Comparison of ENCODE assay signal across 7 cellular contexts in genomic region chr1:25337483-25338187, GRCh38. TPM values are rescaled to one million over a fixed set of nuclear protein-coding genes. Genes with fewer than 3 reads are reported as not detected.
DNase-seq lines count a peak whose midpoint lies in the region; ATAC-seq, FAIRE-seq and TF ChIP-seq lines count a peak whose summit lies in the region.
"Not testable (repeated sequence)": the region's sequence is repeated elsewhere in the genome, so short reads cannot be mapped to it uniquely, and the experiment has no call there.

No MANE protein-coding gene starts in this region.

- not testable (repeated sequence) for H4K20me1 ChIP-seq in Karpas-422 (ENCODE audit: insufficient read depth, low read depth, low read length); keratinocyte (ENCODE audit: control insufficient read depth, extremely low read depth, insufficient read depth, low read length)

- H3K36me3 Mint-ChIP-seq in activated CD8-positive, alpha-beta T cell treated with anti-CD3 and anti-CD28 coated beads for 36 hours (ENCODE audit: low read depth) = peaks cover 17% of the 10 kb centered on the region

- not testable (repeated sequence) for H3K9me2 ChIP-seq in Karpas-422 (replicated peaks; ENCODE audit: insufficient read depth, low read length)

- not testable (repeated sequence) for H2AFZ ChIP-seq in Karpas-422 (ENCODE audit: low read length)
- H2AFZ ChIP-seq in keratinocyte (ENCODE audit: control insufficient read depth, low read length) = peak overlapping the region; percentile 70

- H3K79me2 ChIP-seq in Karpas-422 (ENCODE audit: low read length) (peaks cover 53% of the 10 kb centered on the region), keratinocyte (ENCODE audit: control insufficient read depth, insufficient read depth, low read length) (peaks cover 43% of the 10 kb centered on the region)

- H3K27ac Mint-ChIP-seq in activated CD8-positive, alpha-beta T cell treated with anti-CD3 and anti-CD28 coated beads for 36 hours = peak overlapping the region; percentile 96

- not testable (repeated sequence) for FAIRE-seq in keratinocyte (lab: Jason Lieb, UNC)

- not testable (repeated sequence) for H3K9me3 ChIP-seq in Karpas-422 (ENCODE audit: low read length); keratinocyte (ENCODE audit: control insufficient read depth, low read depth, low read length)

- H3K4me3 ChIP-seq in Karpas-422 (ENCODE audit: low read length) = peak overlapping the region; percentile 96
- H3K4me3 ChIP-seq in keratinocyte (ENCODE audit: control insufficient read depth in 2 of 3, extremely low read depth in 1 of 3, insufficient read depth in 2 of 3, low read depth in 1 of 3, low read length in 3 of 3) = peak overlapping the region; percentile 44 to 99 (median 89)
- peak overlapping the region; percentile 90 for H3K4me3 ChIP-seq in retinal pigment epithelial cell (ENCODE audit: low read length)

- H3K27me3 Mint-ChIP-seq in activated CD8-positive, alpha-beta T cell treated with anti-CD3 and anti-CD28 coated beads for 36 hours = not testable (repeated sequence)

- H3K9me3 Mint-ChIP-seq in activated CD8-positive, alpha-beta T cell treated with anti-CD3 and anti-CD28 coated beads for 36 hours = not testable (repeated sequence)

- peak overlapping the region; percentile 93 for H3K4me3 Mint-ChIP-seq in activated CD8-positive, alpha-beta T cell treated with anti-CD3 and anti-CD28 coated beads for 36 hours

- intact Hi-C loops in activated CD8-positive, alpha-beta T cell treated with anti-CD3 and anti-CD28 coated beads for 36 hours (cut with micrococcal nuclease) = loop anchor here (5.0 kb wide), 1 partner anchor 90 kb away; the partner anchor contains the start of gene RSRP1

- peak overlapping the region; percentile 86 for H3K4me2 ChIP-seq in Karpas-422 (ENCODE audit: low read depth, low read length, poor library complexity, severe bottlenecking)
- H3K4me2 ChIP-seq in keratinocyte (ENCODE audit: control insufficient read depth, extremely low read depth, insufficient read depth, low read depth, low read length) = not testable (repeated sequence)

- CTCF ChIA-PET in activated CD8-positive, alpha-beta T cell treated with anti-CD3 and anti-CD28 coated beads for 36 hours (lab: Charles Lee) = not testable (repeated sequence)

- H3K9me1 ChIP-seq in keratinocyte (ENCODE audit: control insufficient read depth, extremely low read depth, insufficient read depth, low read length) = not testable (repeated sequence)

- H3K9ac ChIP-seq in Karpas-422 (ENCODE audit: low read length) (peak overlapping the region; percentile 61), keratinocyte (ENCODE audit: control insufficient read depth, extremely low read depth, insufficient read depth, low read length) (peak overlapping the region; percentile 96)

- not testable (repeated sequence) for DNase-seq in Karpas-422; activated CD8-positive, alpha-beta T cell treated with anti-CD3 and anti-CD28 coated beads for 36 hours; keratinocyte (ENCODE audit: low read depth, low spot score); retinal pigment epithelial cell (ENCODE audit: low read depth)

- H3K4me1 ChIP-seq in Karpas-422 (ENCODE audit: low read length) = peaks cover 18% of the 10 kb centered on the region
- H3K4me1 ChIP-seq in keratinocyte (ENCODE audit: control insufficient read depth, extremely low read depth, insufficient read depth, low read length) = not testable (repeated sequence)

- ATAC-seq in GM18907 (IDR thresholded peaks at IDR 0.05; ENCODE audit: unreplicated experiment) (peak; percentile 43), HG02759 (IDR thresholded peaks at IDR 0.05; ENCODE audit: unreplicated experiment) (peak; percentile 41)
- ATAC-seq in activated CD8-positive, alpha-beta T cell treated with anti-CD3 and anti-CD28 coated beads for 36 hours = peak; percentile 53

- peaks cover 15% of the 10 kb centered on the region; the same call in 1 of the 2 replicates for H3K36me3 ChIP-seq in Karpas-422 (ENCODE audit: insufficient read depth, low read length)
- not testable (repeated sequence) for H3K36me3 ChIP-seq in keratinocyte (ENCODE audit: control insufficient read depth in 2 of 2, extremely low read depth in 1 of 2, insufficient read depth in 2 of 2, low read length in 2 of 2)

- dilution Hi-C loops in keratinocyte (cut with MboI; ENCODE audit: extremely low pct_ligation_motif_present, low sequenced_read_pairs) = not testable (repeated sequence)

- POLR2A ChIA-PET in activated CD8-positive, alpha-beta T cell treated with anti-CD3 and anti-CD28 coated beads for 36 hours (lab: Charles Lee) = interaction anchor here (0.7 kb wide), 1 partner anchor 91 kb away, joined by 3 read pairs; no protein-coding TSS in a partner anchor

- H3K4me1 Mint-ChIP-seq in activated CD8-positive, alpha-beta T cell treated with anti-CD3 and anti-CD28 coated beads for 36 hours (ENCODE audit: low read depth) = peaks cover 36% of the 10 kb centered on the region

- H3K27ac ChIP-seq in Karpas-422 (ENCODE audit: low read length) (peak overlapping the region; percentile 87; the same call in 1 of the 2 replicates), cingulate gyrus (ENCODE audit: low read depth, low read length) (peak overlapping the region; percentile 69), keratinocyte (ENCODE audit: control insufficient read depth, insufficient read depth, low read length) (peak overlapping the region; percentile 91)

- TF ChIP-seq CTCF in activated CD8-positive, alpha-beta T cell treated with anti-CD3 and anti-CD28 coated beads for 36 hours (IDR thresholded peaks at IDR 0.05); keratinocyte (optimal IDR thresholded peaks at IDR 0.05 in 1 of 3, IDR thresholded peaks at IDR 0.05 in 1 of 3, conservative IDR thresholded peaks at IDR 0.05 in 1 of 3; ENCODE audit: extremely low read depth in 1 of 3, insufficient read depth in 2 of 3, low read length in 3 of 3); retinal pigment epithelial cell (conservative IDR thresholded peaks at IDR 0.05; ENCODE audit: low read depth, low read length): not testable (repeated sequence)

- H3K27me3 ChIP-seq in Karpas-422 (ENCODE audit: low read length); keratinocyte (ENCODE audit: control insufficient read depth, extremely low read depth, insufficient read depth, low read length): not testable (repeated sequence)

RNA-seq across cellular contexts. Expression of gene TMEM50A, which starts 0.5 kb away (rescaled TPM):
- 94.0 and 129 TPM in 2 replicates for total RNA-seq in Karpas-422 (2014; rRNA removed; shearing (Covaris generic); ENCODE audit: low replicate concordance)
- 10 to 100 TPM; 88.5 to 89.3 TPM for total RNA-seq in activated CD8-positive, alpha-beta T cell treated with anti-CD3 and anti-CD28 coated beads for 36 hours
- polyA plus RNA-seq in keratinocyte = 113 to 166 TPM (median 114 TPM) in 3 replicates
- polyA plus RNA-seq in keratinocyte (2011; ENCODE audit: low read depth) = 46.0 TPM
- 110 and 176 TPM in 2 replicates for polyA plus RNA-seq in keratinocyte (2011; cell fraction: cytosol; rRNA removed)
- 86.9 and 148 TPM in 2 replicates for polyA plus RNA-seq in keratinocyte (2011; cell fraction: nucleus; rRNA removed)
- polyA plus RNA-seq in keratinocyte (2012; ENCODE audit: low replicate concordance) = 172 and 174 TPM in 2 replicates
- polyA minus RNA-seq in keratinocyte = 20.5 to 54.1 TPM (median 36.5 TPM) in 3 replicates
- 76.4 TPM for polyA minus RNA-seq in keratinocyte (2011; cell fraction: cytosol; rRNA and poly(A)+ RNA removed)
- 40.4 and 51.7 TPM in 2 replicates for polyA minus RNA-seq in keratinocyte (2011; cell fraction: nucleus; rRNA and poly(A)+ RNA removed)
